1 cellular context compared by ENCODE assay signal in genomic region chr9:100472725-100473261, GRCh38.
A peak's percentile ranks its signal among the peaks of the same experiment; 100 is the strongest.
TF ChIP-seq lines count a peak whose summit lies in the region.

Gene TMEFF1 (plus strand): TSS chr9:100473149. CDS start chr9:100473545, 396 bp downstream.

TF ChIP-seq in HepG2, 621 proteins besides CTCF, POLR2A, EP300 and RAD21 (continued from another document):
- TF ChIP-seq, protein P1, sequence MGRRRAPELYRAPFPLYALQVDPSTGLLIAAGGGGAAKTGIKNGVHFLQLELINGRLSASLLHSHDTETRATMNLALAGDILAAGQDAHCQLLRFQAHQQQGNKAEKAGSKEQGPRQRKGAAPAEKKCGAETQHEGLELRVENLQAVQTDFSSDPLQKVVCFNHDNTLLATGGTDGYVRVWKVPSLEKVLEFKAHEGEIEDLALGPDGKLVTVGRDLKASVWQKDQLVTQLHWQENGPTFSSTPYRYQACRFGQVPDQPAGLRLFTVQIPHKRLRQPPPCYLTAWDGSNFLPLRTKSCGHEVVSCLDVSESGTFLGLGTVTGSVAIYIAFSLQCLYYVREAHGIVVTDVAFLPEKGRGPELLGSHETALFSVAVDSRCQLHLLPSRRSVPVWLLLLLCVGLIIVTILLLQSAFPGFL (CRISPR knock-in tag; IDR thresholded peaks at IDR 0.05), result no peak
- TF ChIP-seq MAZ (IDR thresholded peaks at IDR 0.05; ENCODE audit: borderline replicate concordance, low read depth, low read length) (0 out of 2 replicates have a peak, but pooled peaks have one; percentile 24), MAZ (CRISPR knock-in tag; IDR thresholded peaks at IDR 0.05; ENCODE audit: low read depth) (0 out of 2 replicates have a peak, but pooled peaks have one; percentile 15), GLMP (CRISPR knock-in tag; IDR thresholded peaks at IDR 0.05; ENCODE audit: borderline replicate concordance) (no peak), ZEB1 (IDR thresholded peaks at IDR 0.05; ENCODE audit: insufficient replicate concordance, low read depth) (no peak), SOX13 (IDR thresholded peaks at IDR 0.05) (no peak), SOX13 (CRISPR knock-in tag; conservative IDR thresholded peaks at IDR 0.05 in 1 of 2, IDR thresholded peaks at IDR 0.05 in 1 of 2) (peak in 1 of 2 experiments; percentile 60; a peak in 1 of 4 replicates), ZSCAN30 (CRISPR knock-in tag; IDR thresholded peaks at IDR 0.05) (no peak), TFDP1 (CRISPR knock-in tag; IDR thresholded peaks at IDR 0.05; ENCODE audit: borderline replicate concordance) (peak; percentile 50; the same call in 1 of the 2 replicates), SRY (CRISPR knock-in tag; IDR thresholded peaks at IDR 0.05) (0 out of 2 replicates have a peak, but pooled peaks have one; percentile 10)
- TF ChIP-seq, protein P2, sequence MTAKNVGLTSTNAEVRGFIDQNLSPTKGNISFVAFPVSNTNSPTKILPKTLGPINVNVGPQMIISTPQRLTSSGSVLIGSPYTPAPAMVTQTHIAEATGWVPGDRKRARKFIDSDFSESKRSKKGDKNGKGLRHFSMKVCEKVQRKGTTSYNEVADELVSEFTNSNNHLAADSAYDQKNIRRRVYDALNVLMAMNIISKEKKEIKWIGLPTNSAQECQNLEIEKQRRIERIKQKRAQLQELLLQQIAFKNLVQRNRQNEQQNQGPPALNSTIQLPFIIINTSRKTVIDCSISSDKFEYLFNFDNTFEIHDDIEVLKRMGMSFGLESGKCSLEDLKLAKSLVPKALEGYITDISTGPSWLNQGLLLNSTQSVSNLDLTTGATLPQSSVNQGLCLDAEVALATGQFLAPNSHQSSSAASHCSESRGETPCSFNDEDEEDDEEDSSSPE (CRISPR knock-in tag; IDR thresholded peaks at IDR 0.05), result peak; percentile 37; the same call in 1 of the 2 replicates
- TF ChIP-seq, protein P3, sequence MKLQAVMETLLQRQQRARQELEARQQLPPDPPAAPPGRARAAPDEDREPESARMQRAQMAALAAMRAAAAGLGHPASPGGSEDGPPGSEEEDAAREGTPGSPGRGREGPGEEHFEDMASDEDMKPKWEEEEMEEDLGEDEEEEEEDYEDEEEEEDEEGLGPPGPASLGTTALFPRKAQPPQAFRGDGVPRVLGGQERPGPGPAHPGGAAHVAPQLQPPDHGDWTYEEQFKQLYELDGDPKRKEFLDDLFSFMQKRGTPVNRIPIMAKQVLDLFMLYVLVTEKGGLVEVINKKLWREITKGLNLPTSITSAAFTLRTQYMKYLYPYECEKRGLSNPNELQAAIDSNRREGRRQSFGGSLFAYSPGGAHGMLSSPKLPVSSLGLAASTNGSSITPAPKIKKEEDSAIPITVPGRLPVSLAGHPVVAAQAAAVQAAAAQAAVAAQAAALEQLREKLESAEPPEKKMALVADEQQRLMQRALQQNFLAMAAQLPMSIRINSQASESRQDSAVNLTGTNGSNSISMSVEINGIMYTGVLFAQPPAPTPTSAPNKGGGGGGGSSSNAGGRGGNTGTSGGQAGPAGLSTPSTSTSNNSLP (IDR thresholded peaks at IDR 0.05; ENCODE audit: low read depth, low read length), result no peak
- TF ChIP-seq, protein P4, sequence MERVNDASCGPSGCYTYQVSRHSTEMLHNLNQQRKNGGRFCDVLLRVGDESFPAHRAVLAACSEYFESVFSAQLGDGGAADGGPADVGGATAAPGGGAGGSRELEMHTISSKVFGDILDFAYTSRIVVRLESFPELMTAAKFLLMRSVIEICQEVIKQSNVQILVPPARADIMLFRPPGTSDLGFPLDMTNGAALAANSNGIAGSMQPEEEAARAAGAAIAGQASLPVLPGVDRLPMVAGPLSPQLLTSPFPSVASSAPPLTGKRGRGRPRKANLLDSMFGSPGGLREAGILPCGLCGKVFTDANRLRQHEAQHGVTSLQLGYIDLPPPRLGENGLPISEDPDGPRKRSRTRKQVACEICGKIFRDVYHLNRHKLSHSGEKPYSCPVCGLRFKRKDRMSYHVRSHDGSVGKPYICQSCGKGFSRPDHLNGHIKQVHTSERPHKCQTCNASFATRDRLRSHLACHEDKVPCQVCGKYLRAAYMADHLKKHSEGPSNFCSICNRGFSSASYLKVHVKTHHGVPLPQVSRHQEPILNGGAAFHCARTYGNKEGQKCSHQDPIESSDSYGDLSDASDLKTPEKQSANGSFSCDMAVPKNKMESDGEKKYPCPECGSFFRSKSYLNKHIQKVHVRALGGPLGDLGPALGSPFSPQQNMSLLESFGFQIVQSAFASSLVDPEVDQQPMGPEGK (CRISPR knock-in tag; IDR thresholded peaks at IDR 0.05), result peak; percentile 76
- TF ChIP-seq, protein P5, sequence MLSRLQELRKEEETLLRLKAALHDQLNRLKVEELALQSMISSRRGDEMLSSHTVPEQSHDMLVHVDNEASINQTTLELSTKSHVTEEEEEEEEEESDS (CRISPR knock-in tag; IDR thresholded peaks at IDR 0.05; ENCODE audit: borderline replicate concordance), result no peak
